In genomic region chr2:69893684-69894481, GRCh38 we compare ENCODE assay signal across 8 cellular contexts. TPM values are rescaled to one million over a fixed set of nuclear protein-coding genes. Genes with fewer than 3 reads are reported as not detected.
DNase-seq lines count a peak whose midpoint lies in the region; ATAC-seq and TF ChIP-seq lines count a peak whose summit lies in the region.

TSS of gene SNRNP27 (plus strand) at chr2:69893956. CDS start at chr2:69893985, 29 bp downstream.

- DNase-seq in COLO668 (lab: John Stamatoyannopoulos, UW; ENCODE audit: unreplicated experiment), result peak; percentile 76
- peak; percentile 77 for DNase-seq in M059J (ENCODE audit: low read depth)
- peak; percentile 86 for DNase-seq in SK-MEL-5 (ENCODE audit: low read depth, low spot score)
- peak; percentile 75 for DNase-seq in activated gamma-delta T cell treated with anti-CD3 and anti-CD28 coated beads, Interleukin-2, amount 50 U/mL, for 16 hours (ENCODE audit: low read depth)
- peak; percentile 74 to 91 for DNase-seq in foreskin fibroblast
- peak; percentile 79 for DNase-seq in stomach

- no peaks in the 10 kb centered on the region for H3F3A ChIP-seq in neural cell (ENCODE audit: insufficient read depth, low read length, poor library complexity, severe bottlenecking)

- in situ Hi-C loops in SK-MEL-5 (cut with HindIII; ENCODE audit: low pct_unique_long_range_greater_than_20kb, low sequenced_read_pairs), result no loop called here

- peak within 1 kb of the TSS; percentile 63 for H3K4me2 ChIP-seq in neural cell (ENCODE audit: low read length)

- H3K4me1 ChIP-seq in stomach, result peaks cover 11 to 43% (median 18%) of the 10 kb centered on the region in 4 donors

- intact Hi-C loops in stomach (cut with DNase I; ENCODE audit: low total_unique reads), result no loop called here

- no peak for TF ChIP-seq POLR2A in stomach (IDR thresholded peaks at IDR 0.05)

- H3K27me3 ChIP-seq in neural cell (ENCODE audit: insufficient read depth, low read depth, low read length) (no peaks in the 10 kb centered on the region), stomach (no peaks in the 10 kb centered on the region)

- H3K9me2 ChIP-seq in neural cell (ENCODE audit: insufficient read depth, low read length), result no peaks in the 10 kb centered on the region

- no peak for TF ChIP-seq RAD21 in neural cell (conservative IDR thresholded peaks at IDR 0.05)

- H3K27ac ChIP-seq in neural cell (ENCODE audit: low read length) (peak within 1 kb of the TSS; percentile 54), stomach (peak within 1 kb of the TSS; percentile 84 to 92 (median 88))

- TF ChIP-seq EP300 in neural cell (conservative IDR thresholded peaks at IDR 0.05; ENCODE audit: poor library complexity, severe bottlenecking), result peak; percentile 23
- TF ChIP-seq EP300 in stomach (IDR thresholded peaks at IDR 0.05), result no peak

- TF ChIP-seq CTCF in foreskin fibroblast (IDR thresholded peaks at IDR 0.05; ENCODE audit: low read depth, low read length), result no peak
- no peak for TF ChIP-seq CTCF in neural cell (IDR thresholded peaks at IDR 0.05; ENCODE audit: poor library complexity, severe bottlenecking)
- TF ChIP-seq CTCF in stomach (IDR thresholded peaks at IDR 0.05), result no peak

- H3K36me3 ChIP-seq in neural cell (ENCODE audit: insufficient read depth, low read length) (no peaks in the 10 kb centered on the region), stomach (peaks cover 23 to 39% (median 36%) of the 10 kb centered on the region in 4 donors)

- peak; percentile 82 for ATAC-seq in GM21423 (IDR thresholded peaks at IDR 0.05; ENCODE audit: unreplicated experiment)

- H3K4me3 ChIP-seq in foreskin fibroblast (ENCODE audit: low read depth in 1 of 2, low read length in 2 of 2), result peak within 1 kb of the TSS; percentile 70 to 95
- peak within 1 kb of the TSS; percentile 75 for H3K4me3 ChIP-seq in neural cell (ENCODE audit: low read length)
- peak within 1 kb of the TSS; percentile 67 to 87 (median 82) for H3K4me3 ChIP-seq in stomach

- 0% methylated on average over 31 of the region's 31 CpGs for WGBS in stomach, 5 donors

- peak within 1 kb of the TSS; percentile 70 for H2AFZ ChIP-seq in neural cell (ENCODE audit: low read depth, low read length)

- no peaks in the 10 kb centered on the region for H3K9me3 ChIP-seq in neural cell (ENCODE audit: low read length)
- peaks cover 0 to 4% (median 0%) of the 10 kb centered on the region in 4 donors for H3K9me3 ChIP-seq in stomach

- peaks cover 21% of the 10 kb centered on the region for H3K79me2 ChIP-seq in neural cell (replicated peaks; ENCODE audit: insufficient read depth, low read length)

- H3K9ac ChIP-seq in neural cell (ENCODE audit: low read length), result peak within 1 kb of the TSS; percentile 84

- no peaks in the 10 kb centered on the region for H4K20me1 ChIP-seq in neural cell (ENCODE audit: insufficient read depth)

TF ChIP-seq in neural cell, 6 proteins besides CTCF, POLR2A, EP300 and RAD21:
- TF ChIP-seq POLR2AphosphoS5 (IDR thresholded peaks at IDR 0.05), result peak; percentile 86
- peak; percentile 99 for TF ChIP-seq REST (IDR thresholded peaks at IDR 0.05; ENCODE audit: borderline replicate concordance)
- TF ChIP-seq EZH2 (IDR thresholded peaks at IDR 0.05; ENCODE audit: borderline replicate concordance, insufficient read depth, low read length, poor library complexity, severe bottlenecking), result no peak
- peak; percentile 49 for TF ChIP-seq MXI1 (conservative IDR thresholded peaks at IDR 0.05; ENCODE audit: poor library complexity, severe bottlenecking)
- peak; percentile 100 for TF ChIP-seq TAF1 (IDR thresholded peaks at IDR 0.05; ENCODE audit: low read depth)
- no peak for TF ChIP-seq SMC3 (conservative IDR thresholded peaks at IDR 0.05; ENCODE audit: poor library complexity)

RNA-seq across cellular contexts. Expression of gene SNRNP27, which starts in this region (rescaled TPM):
- 93.9 and 105 TPM in 2 replicates for total RNA-seq in M059J (2014; rRNA removed; shearing (Covaris generic))
- 65.8 and 70.1 TPM in 2 replicates for total RNA-seq in SK-MEL-5 (2014; rRNA removed; shearing (Covaris generic))
- polyA plus RNA-seq in SK-MEL-5 (2015; cell fraction: cytosol; rRNA removed), result 83.3 and 99.6 TPM in 2 replicates
- 29.3 and 62.0 TPM in 2 replicates for polyA plus RNA-seq in SK-MEL-5 (2015; cell fraction: nucleus; rRNA removed)
- polyA plus RNA-seq in neural cell, result 90.7 and 122 TPM in 2 replicates
- 110 and 146 TPM in 2 replicates for polyA minus RNA-seq in neural cell
- 10 to 100 TPM in 4 of 5 donors, 1 to 10 TPM in 1; 5.8 to 70.6 (median 58.2) TPM for total RNA-seq in stomach
- polyA plus RNA-seq in stomach, result 10 to 100 TPM; 21.1 to 51.1 (median 42.8) TPM

Comparison
In these comparisons a context has a peak if more than half of its experiments do, and no peak if none do; other contexts are left out.
1. Peak in every context shown above with its lines: DNase-seq, ATAC-seq, H3K4me3 ChIP-seq and H3K27ac ChIP-seq.